In genomic region chr12:33437598-33437997, GRCh38 we compare ENCODE assay signal across 1 cellular context.
TF ChIP-seq lines count a peak whose summit lies in the region.

No MANE protein-coding gene starts in this region.

TF ChIP-seq in GM23338, 12 proteins besides CTCF, POLR2A, EP300 and RAD21 (continued from another document):
- TF ChIP-seq ZNF462 (CRISPR knock-in tag; IDR thresholded peaks at IDR 0.05) (no peak), ETS1 (IDR thresholded peaks at IDR 0.05) (no peak), POLR2AphosphoS5 (IDR thresholded peaks at IDR 0.05; ENCODE audit: low read depth) (no peak), EZH2phosphoT487 (IDR thresholded peaks at IDR 0.05; ENCODE audit: unreplicated experiment) (no peak), JUNB (IDR thresholded peaks at IDR 0.05; ENCODE audit: unreplicated experiment) (no peak), REST (IDR thresholded peaks at IDR 0.05; ENCODE audit: unreplicated experiment) (no peak)
TF ChIP-seq in GM23338: peak in this region for 0.
